1 cellular context compared by ENCODE assay signal in the genomic region with DNA sequence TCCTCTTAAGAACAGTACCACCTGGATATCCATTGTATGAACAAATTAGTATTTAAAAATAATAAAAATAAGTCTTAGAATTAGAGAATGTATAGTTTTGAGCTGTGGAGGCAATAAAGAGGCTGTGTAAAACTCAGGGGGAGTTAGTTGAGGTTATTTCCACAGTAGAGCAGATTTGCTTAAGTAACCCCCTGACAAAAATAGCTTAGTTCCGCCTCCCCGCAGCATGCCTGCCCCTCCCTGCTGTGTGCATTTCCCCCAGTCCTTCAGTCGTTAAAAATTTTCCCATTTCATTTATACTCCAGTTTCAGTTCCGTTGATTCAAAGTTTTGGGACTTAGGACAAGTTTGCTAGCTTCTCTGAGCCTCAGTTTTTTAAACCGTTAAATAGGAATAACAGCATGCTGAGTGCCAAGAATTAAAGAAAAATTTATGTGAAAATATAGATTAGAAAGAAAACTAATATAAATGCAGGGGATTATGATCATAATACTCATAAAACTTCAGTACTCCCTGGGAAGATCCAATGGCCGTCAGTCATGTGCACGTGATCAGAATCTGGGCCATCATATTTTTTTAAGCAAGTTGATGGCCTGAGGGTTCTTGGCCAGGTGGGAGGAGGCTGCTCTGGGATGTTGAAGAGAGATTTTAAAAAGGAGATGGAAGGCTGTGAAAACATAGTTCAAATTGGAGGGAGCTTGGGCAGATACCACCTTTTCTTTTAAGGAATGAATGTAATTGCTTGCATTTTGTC.
TF ChIP-seq lines count a peak whose summit lies in the region.

No MANE protein-coding gene starts in this region.

TF ChIP-seq in HEK293, 187 proteins besides CTCF, POLR2A, EP300 and RAD21 (continued from another document):
- TF ChIP-seq, protein P1, sequence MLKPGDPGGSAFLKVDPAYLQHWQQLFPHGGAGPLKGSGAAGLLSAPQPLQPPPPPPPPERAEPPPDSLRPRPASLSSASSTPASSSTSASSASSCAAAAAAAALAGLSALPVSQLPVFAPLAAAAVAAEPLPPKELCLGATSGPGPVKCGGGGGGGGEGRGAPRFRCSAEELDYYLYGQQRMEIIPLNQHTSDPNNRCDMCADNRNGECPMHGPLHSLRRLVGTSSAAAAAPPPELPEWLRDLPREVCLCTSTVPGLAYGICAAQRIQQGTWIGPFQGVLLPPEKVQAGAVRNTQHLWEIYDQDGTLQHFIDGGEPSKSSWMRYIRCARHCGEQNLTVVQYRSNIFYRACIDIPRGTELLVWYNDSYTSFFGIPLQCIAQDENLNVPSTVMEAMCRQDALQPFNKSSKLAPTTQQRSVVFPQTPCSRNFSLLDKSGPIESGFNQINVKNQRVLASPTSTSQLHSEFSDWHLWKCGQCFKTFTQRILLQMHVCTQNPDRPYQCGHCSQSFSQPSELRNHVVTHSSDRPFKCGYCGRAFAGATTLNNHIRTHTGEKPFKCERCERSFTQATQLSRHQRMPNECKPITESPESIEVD (tag by site-specific recombination; IDR thresholded peaks at IDR 0.05) = peak; percentile 74
- TF ChIP-seq, protein P2, sequence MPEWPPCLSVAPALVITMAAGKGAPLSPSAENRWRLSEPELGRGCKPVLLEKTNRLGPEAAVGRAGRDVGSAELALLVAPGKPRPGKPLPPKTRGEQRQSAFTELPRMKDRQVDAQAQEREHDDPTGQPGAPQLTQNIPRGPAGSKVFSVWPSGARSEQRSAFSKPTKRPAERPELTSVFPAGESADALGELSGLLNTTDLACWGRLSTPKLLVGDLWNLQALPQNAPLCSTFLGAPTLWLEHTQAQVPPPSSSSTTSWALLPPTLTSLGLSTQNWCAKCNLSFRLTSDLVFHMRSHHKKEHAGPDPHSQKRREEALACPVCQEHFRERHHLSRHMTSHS (tag by site-specific recombination; IDR thresholded peaks at IDR 0.05) = no peak
- TF ChIP-seq ZNF629 (tag by site-specific recombination; IDR thresholded peaks at IDR 0.05) = 0 out of 2 replicates have a peak, but pooled peaks have one; percentile 11
